In the genomic region with DNA sequence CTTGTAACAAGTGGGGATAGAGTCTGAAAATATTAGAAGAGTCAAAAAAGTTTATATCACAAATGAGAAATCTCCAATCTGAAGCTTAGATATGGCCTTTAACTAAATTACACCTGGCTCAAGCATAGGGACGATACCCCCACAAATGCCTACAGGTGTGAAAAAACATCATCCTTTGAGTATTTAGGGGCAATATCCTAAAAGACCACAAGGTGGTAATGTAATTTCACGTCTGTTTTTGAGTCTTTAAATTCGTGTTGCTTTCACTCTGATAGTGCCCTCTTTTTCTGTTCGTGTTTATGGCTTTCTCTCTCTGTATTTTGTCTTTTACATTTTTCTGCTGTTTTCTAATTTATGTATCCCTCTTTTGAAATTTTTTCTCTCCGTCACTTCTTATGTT, we compare ENCODE assay signal across 8 cellular contexts.
DNase-seq lines count a peak whose midpoint lies in the region; ATAC-seq and TF ChIP-seq lines count a peak whose summit lies in the region.

No MANE protein-coding gene starts in this region.

- ATAC-seq in GM19035 (IDR thresholded peaks at IDR 0.05; ENCODE audit: unreplicated experiment) (peak; percentile 68), HG03457 (IDR thresholded peaks at IDR 0.05; ENCODE audit: unreplicated experiment) (no peak)
- ATAC-seq in stimulated activated effector memory CD8-positive, alpha-beta T cell treated with anti-CD3 and anti-CD28 coated beads, Interleukin-12 subunit alpha, Interleukin-12 subunit beta, amount 100 ng/mL, for 72 hours = no peak
- ATAC-seq in stimulated activated naive CD8-positive, alpha-beta T cell treated with anti-CD3 and anti-CD28 coated beads, Interleukin-15, Interleukin-2, amounts not matched to agents 100 U/mL and 50 U/mL, for 24 hours = no peak

- H3K36me3 Mint-ChIP-seq in stimulated activated effector memory CD8-positive, alpha-beta T cell treated with anti-CD3 and anti-CD28 coated beads, Interleukin-12 subunit alpha, Interleukin-12 subunit beta, amount 100 ng/mL, for 72 hours = no peaks in the 10 kb centered on the region

- in situ Hi-C loops in SK-MEL-5 (cut with HindIII; ENCODE audit: low pct_unique_long_range_greater_than_20kb, low sequenced_read_pairs) = no loop called here

- peak; percentile 47 for TF ChIP-seq CTCF in AG09309 (IDR thresholded peaks at IDR 0.05; ENCODE audit: control insufficient read depth, insufficient read depth, low read depth, low read length, missing control alignments)

- TF ChIP-seq RAD21 in Ishikawa (IDR thresholded peaks at IDR 0.05; ENCODE audit: low read depth) = peak; percentile 68

- peaks cover 6% of the 10 kb centered on the region for H3K4me1 Mint-ChIP-seq in stimulated activated effector memory CD8-positive, alpha-beta T cell treated with anti-CD3 and anti-CD28 coated beads, Interleukin-12 subunit alpha, Interleukin-12 subunit beta, amount 100 ng/mL, for 72 hours

- H3K27ac Mint-ChIP-seq in stimulated activated effector memory CD8-positive, alpha-beta T cell treated with anti-CD3 and anti-CD28 coated beads, Interleukin-12 subunit alpha, Interleukin-12 subunit beta, amount 100 ng/mL, for 72 hours = no peak overlapping the region

- no peak for DNase-seq in AG09309 (ENCODE audit: low read depth)
- DNase-seq in SK-MEL-5 (ENCODE audit: low read depth, low spot score) = peak; percentile 74
- peak; percentile 59 for DNase-seq in kidney glomerular epithelial cell (lab: John Stamatoyannopoulos, UW)
- DNase-seq in stimulated activated effector memory CD8-positive, alpha-beta T cell treated with anti-CD3 and anti-CD28 coated beads, Interleukin-12 subunit alpha, Interleukin-12 subunit beta, amount 100 ng/mL, for 72 hours (ENCODE audit: low spot score in 2 of 2) = no peak
- DNase-seq in stimulated activated naive CD8-positive, alpha-beta T cell treated with anti-CD3 and anti-CD28 coated beads, Interleukin-15, Interleukin-2, amounts not matched to agents 100 U/mL and 50 U/mL, for 24 hours = no peak

- no peak for TF ChIP-seq EP300 in Ishikawa (IDR thresholded peaks at IDR 0.05; ENCODE audit: borderline replicate concordance)

- H3K4me3 Mint-ChIP-seq in stimulated activated effector memory CD8-positive, alpha-beta T cell treated with anti-CD3 and anti-CD28 coated beads, Interleukin-12 subunit alpha, Interleukin-12 subunit beta, amount 100 ng/mL, for 72 hours = no peak overlapping the region

- H3K9me3 Mint-ChIP-seq in stimulated activated effector memory CD8-positive, alpha-beta T cell treated with anti-CD3 and anti-CD28 coated beads, Interleukin-12 subunit alpha, Interleukin-12 subunit beta, amount 100 ng/mL, for 72 hours = no peaks in the 10 kb centered on the region

- H3K4me3 ChIP-seq in AG09309 (ENCODE audit: control insufficient read depth, low read depth, low read length) = no peak overlapping the region

TF ChIP-seq in Ishikawa, 13 proteins besides CTCF, POLR2A, EP300 and RAD21:
- TF ChIP-seq, protein P1, sequence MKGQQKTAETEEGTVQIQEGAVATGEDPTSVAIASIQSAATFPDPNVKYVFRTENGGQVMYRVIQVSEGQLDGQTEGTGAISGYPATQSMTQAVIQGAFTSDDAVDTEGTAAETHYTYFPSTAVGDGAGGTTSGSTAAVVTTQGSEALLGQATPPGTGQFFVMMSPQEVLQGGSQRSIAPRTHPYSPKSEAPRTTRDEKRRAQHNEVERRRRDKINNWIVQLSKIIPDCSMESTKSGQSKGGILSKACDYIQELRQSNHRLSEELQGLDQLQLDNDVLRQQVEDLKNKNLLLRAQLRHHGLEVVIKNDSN (IDR thresholded peaks at IDR 0.05) = no peak
- TF ChIP-seq ZBTB7A (IDR thresholded peaks at IDR 0.05; ENCODE audit: low read depth) (no peak), CREB1 (IDR thresholded peaks at IDR 0.05; ENCODE audit: low read depth) (no peak), NFIC (IDR thresholded peaks at IDR 0.05) (no peak), EGR1 (IDR thresholded peaks at IDR 0.05) (no peak), FOXM1 (IDR thresholded peaks at IDR 0.05; ENCODE audit: borderline replicate concordance, low read depth) (no peak), TCF12 (IDR thresholded peaks at IDR 0.05; ENCODE audit: low read depth) (no peak), TEAD4 (IDR thresholded peaks at IDR 0.05) (no peak), CEBPB (IDR thresholded peaks at IDR 0.05) (no peak), YY1 (IDR thresholded peaks at IDR 0.05; ENCODE audit: low read depth) (no peak), TAF1 (IDR thresholded peaks at IDR 0.05; ENCODE audit: low read depth) (no peak)
- TF ChIP-seq, protein P2, sequence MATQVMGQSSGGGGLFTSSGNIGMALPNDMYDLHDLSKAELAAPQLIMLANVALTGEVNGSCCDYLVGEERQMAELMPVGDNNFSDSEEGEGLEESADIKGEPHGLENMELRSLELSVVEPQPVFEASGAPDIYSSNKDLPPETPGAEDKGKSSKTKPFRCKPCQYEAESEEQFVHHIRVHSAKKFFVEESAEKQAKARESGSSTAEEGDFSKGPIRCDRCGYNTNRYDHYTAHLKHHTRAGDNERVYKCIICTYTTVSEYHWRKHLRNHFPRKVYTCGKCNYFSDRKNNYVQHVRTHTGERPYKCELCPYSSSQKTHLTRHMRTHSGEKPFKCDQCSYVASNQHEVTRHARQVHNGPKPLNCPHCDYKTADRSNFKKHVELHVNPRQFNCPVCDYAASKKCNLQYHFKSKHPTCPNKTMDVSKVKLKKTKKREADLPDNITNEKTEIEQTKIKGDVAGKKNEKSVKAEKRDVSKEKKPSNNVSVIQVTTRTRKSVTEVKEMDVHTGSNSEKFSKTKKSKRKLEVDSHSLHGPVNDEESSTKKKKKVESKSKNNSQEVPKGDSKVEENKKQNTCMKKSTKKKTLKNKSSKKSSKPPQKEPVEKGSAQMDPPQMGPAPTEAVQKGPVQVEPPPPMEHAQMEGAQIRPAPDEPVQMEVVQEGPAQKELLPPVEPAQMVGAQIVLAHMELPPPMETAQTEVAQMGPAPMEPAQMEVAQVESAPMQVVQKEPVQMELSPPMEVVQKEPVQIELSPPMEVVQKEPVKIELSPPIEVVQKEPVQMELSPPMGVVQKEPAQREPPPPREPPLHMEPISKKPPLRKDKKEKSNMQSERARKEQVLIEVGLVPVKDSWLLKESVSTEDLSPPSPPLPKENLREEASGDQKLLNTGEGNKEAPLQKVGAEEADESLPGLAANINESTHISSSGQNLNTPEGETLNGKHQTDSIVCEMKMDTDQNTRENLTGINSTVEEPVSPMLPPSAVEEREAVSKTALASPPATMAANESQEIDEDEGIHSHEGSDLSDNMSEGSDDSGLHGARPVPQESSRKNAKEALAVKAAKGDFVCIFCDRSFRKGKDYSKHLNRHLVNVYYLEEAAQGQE (IDR thresholded peaks at IDR 0.05; ENCODE audit: low read depth) = no peak
- TF ChIP-seq, protein P3, sequence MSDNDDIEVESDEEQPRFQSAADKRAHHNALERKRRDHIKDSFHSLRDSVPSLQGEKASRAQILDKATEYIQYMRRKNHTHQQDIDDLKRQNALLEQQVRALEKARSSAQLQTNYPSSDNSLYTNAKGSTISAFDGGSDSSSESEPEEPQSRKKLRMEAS (IDR thresholded peaks at IDR 0.05) = no peak

Comparison
In these comparisons a context has a peak if more than half of its experiments do, and no peak if none do; other contexts are left out.
1. DNase-seq: peak in SK-MEL-5 (single experiment) and kidney glomerular epithelial cell (single experiment); none in AG09309 (single experiment), stimulated activated effector memory CD8-positive, alpha-beta T cell treated with anti-CD3 and anti-CD28 coated beads, Interleukin-12 subunit alpha, Interleukin-12 subunit beta, amount 100 ng/mL, for 72 hours (0 of 2) and stimulated activated naive CD8-positive, alpha-beta T cell treated with anti-CD3 and anti-CD28 coated beads, Interleukin-15, Interleukin-2, amounts not matched to agents 100 U/mL and 50 U/mL, for 24 hours (single experiment).